ENCODE assay signal across 1 cellular context in the genomic region with DNA sequence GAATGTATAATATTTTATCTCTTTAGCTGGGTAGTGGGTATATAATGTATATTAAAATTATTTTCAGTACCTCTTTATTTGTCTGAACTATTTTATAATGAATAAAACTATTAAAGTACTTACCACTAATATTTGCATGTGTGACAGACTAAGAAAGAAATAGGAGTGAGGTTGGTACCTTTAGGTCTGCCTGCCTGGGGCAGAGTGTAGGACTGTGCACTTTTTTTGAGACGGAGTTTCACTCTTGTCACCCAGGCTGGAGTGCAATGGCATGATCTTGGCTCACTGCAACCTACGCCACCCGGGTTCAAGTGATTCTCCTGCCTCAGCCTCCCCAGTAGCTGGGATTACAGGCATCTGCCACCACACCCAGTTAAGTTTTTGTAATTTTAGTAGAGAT.
TF ChIP-seq lines count a peak whose summit lies in the region.

No MANE protein-coding gene starts in this region.

TF ChIP-seq in WTC11, 78 proteins besides CTCF, POLR2A, EP300 and RAD21 (continued from another document):
- TF ChIP-seq, protein P1, sequence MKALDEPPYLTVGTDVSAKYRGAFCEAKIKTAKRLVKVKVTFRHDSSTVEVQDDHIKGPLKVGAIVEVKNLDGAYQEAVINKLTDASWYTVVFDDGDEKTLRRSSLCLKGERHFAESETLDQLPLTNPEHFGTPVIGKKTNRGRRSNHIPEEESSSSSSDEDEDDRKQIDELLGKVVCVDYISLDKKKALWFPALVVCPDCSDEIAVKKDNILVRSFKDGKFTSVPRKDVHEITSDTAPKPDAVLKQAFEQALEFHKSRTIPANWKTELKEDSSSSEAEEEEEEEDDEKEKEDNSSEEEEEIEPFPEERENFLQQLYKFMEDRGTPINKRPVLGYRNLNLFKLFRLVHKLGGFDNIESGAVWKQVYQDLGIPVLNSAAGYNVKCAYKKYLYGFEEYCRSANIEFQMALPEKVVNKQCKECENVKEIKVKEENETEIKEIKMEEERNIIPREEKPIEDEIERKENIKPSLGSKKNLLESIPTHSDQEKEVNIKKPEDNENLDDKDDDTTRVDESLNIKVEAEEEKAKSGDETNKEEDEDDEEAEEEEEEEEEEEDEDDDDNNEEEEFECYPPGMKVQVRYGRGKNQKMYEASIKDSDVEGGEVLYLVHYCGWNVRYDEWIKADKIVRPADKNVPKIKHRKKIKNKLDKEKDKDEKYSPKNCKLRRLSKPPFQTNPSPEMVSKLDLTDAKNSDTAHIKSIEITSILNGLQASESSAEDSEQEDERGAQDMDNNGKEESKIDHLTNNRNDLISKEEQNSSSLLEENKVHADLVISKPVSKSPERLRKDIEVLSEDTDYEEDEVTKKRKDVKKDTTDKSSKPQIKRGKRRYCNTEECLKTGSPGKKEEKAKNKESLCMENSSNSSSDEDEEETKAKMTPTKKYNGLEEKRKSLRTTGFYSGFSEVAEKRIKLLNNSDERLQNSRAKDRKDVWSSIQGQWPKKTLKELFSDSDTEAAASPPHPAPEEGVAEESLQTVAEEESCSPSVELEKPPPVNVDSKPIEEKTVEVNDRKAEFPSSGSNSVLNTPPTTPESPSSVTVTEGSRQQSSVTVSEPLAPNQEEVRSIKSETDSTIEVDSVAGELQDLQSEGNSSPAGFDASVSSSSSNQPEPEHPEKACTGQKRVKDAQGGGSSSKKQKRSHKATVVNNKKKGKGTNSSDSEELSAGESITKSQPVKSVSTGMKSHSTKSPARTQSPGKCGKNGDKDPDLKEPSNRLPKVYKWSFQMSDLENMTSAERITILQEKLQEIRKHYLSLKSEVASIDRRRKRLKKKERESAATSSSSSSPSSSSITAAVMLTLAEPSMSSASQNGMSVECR (CRISPR knock-in tag; IDR thresholded peaks at IDR 0.05; ENCODE audit: borderline replicate concordance), result no peak
- TF ChIP-seq ELF4 (CRISPR knock-in tag; IDR thresholded peaks at IDR 0.05; ENCODE audit: low read depth), result no peak
TF ChIP-seq in WTC11: peak in this region for 0.
